Comparison of ENCODE assay signal across 22 cellular contexts in genomic region chr7:148721390-148721789, GRCh38.
"Had no signal": no experiment of that assay in that cellular context is flagged by ENCODE, and none has a peak within 500 bp of the region (broad histone marks: within the 10 kb centered on the region; RNA-seq: fewer than 3 reads in every experiment).

No MANE protein-coding gene starts in this region.

- H3K4me3 Mint-ChIP-seq: activated CD4-positive, alpha-beta memory T cell treated with anti-CD3 and anti-CD28 coated beads, Interleukin-2, amount 10 ng/mL, durations not matched to agents 7 days and 5 days; activated CD4-positive, alpha-beta T cell treated with anti-CD3 and anti-CD28 coated beads for 36 hours; T-helper 1 cell treated with Interleukin-12 subunit alpha and Interleukin-12 subunit beta and Interleukin-4 antibody, amounts not matched to agents 30 μg/mL and 1 μg/mL, for 36 hours had no signal

- H3K27ac Mint-ChIP-seq: activated CD4-positive, alpha-beta memory T cell treated with anti-CD3 and anti-CD28 coated beads, Interleukin-2, amount 10 ng/mL, durations not matched to agents 7 days and 5 days; T-helper 1 cell treated with Interleukin-12 subunit alpha and Interleukin-12 subunit beta and Interleukin-4 antibody, amounts not matched to agents 30 μg/mL and 1 μg/mL, for 36 hours had no signal

- H2AFZ ChIP-seq: PC-9 had no signal

- H3K36me3 ChIP-seq: brain microvascular endothelial cell, cardiac muscle cell, WERI-Rb-1 had no signal

- H3K27me3 Mint-ChIP-seq: activated CD4-positive, alpha-beta memory T cell treated with anti-CD3 and anti-CD28 coated beads, Interleukin-2, amount 10 ng/mL, durations not matched to agents 7 days and 5 days; activated CD4-positive, alpha-beta T cell treated with anti-CD3 and anti-CD28 coated beads for 36 hours had no signal

- H3K27ac ChIP-seq: brain microvascular endothelial cell, PC-9, WERI-Rb-1 had no signal

- H3K9me3 Mint-ChIP-seq: activated CD4-positive, alpha-beta memory T cell treated with anti-CD3 and anti-CD28 coated beads, Interleukin-2, amount 10 ng/mL, durations not matched to agents 7 days and 5 days had no signal

- DNase-seq: activated CD4-positive, alpha-beta memory T cell treated with anti-CD3 and anti-CD28 coated beads, Interleukin-2, amount 10 ng/mL, durations not matched to agents 7 days and 5 days; activated CD4-positive, alpha-beta T cell treated with anti-CD3 and anti-CD28 coated beads for 36 hours; activated CD4-positive, alpha-beta T cell treated with anti-CD3 and anti-CD28 coated beads, Interleukin-2, amount 50 U/mL, for 1 hour; activated effector memory CD4-positive, alpha-beta T cell treated with Interleukin-2 at 50 U/mL for 16 hours; activated naive CD4-positive, alpha-beta T cell treated with Interleukin-2 at 50 U/mL for 16 hours; activated T-cell treated with anti-CD3 and anti-CD28 coated beads for 4 hours; brain microvascular endothelial cell; cerebellar nuclear complex; Karpas-422; MM.1S; NCI-H1105; NCI-H1436 treated with DMSO at 0.1 percent for 48 hours; NCI-H187; NCI-H2081; NCI-H510A treated with DMSO at 0.1 percent for 48 hours; NCI-H69; PC-9; SHP77 treated with DMSO at 0.1 percent for 48 hours; T-helper 9 cell; WERI-Rb-1 had no signal

- H3K4me3 ChIP-seq: cardiac muscle cell, PC-9 had no signal

- H3K4me2 ChIP-seq: PC-9 had no signal

- ATAC-seq: activated CD4-positive, alpha-beta T cell treated with anti-CD3 and anti-CD28 coated beads for 36 hours had no signal

- H3K27me3 ChIP-seq: brain microvascular endothelial cell, cardiac muscle cell had no signal
